10 cellular contexts compared by ENCODE assay signal in the genomic region with DNA sequence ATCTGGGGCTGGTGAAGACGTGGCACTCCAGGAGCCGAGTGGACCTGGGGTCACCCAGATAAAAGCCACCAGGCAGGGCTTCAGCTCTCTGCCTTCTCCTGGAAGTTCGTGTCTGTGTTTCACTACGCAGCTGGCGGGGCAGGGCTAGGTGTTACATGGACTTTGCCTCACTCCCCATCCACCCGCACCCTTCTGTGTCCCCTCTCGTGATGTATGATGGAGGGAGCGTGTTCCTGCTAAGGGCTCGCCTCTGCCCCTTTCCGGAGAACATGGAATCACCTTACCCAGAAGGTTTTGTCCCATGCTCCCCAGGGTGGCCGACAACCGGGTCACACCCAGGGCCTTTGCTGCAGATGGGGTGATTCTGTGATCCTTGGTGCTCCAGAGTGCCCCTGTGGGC.
"Had no signal": no experiment of that assay in that cellular context is flagged by ENCODE, and none has a peak within 500 bp of the region (broad histone marks: within the 10 kb centered on the region; RNA-seq: fewer than 3 reads in every experiment).

No MANE protein-coding gene starts in this region.

- H3K4me3 Mint-ChIP-seq: GM23338, HFFc6 had no signal

- DNase-seq: GM23248, GOT3, H7, HCEC 1CT, HFFc6 had no signal

- H3K36me3 ChIP-seq: HAP-1 had no signal

- H3K9me3 ChIP-seq: HAP-1 had no signal

- H3K27ac Mint-ChIP-seq: GM23338, HFFc6 had no signal

- H3K9ac ChIP-seq: GM23248 had no signal

- H2AFZ ChIP-seq: GM23248, GM23338 had no signal

- H3K4me2 ChIP-seq: GM23338 had no signal

- FAIRE-seq: H1, H54 had no signal

- H3K4me3 ChIP-seq: GM23248, GM23338, HAP-1 had no signal

- H3K4me1 ChIP-seq: HAP-1 had no signal

- H3K27ac ChIP-seq: GM23248 had no signal

- ATAC-seq: GM23338, HCT116 had no signal
